ENCODE assay signal across 1 cellular context in the genomic region with DNA sequence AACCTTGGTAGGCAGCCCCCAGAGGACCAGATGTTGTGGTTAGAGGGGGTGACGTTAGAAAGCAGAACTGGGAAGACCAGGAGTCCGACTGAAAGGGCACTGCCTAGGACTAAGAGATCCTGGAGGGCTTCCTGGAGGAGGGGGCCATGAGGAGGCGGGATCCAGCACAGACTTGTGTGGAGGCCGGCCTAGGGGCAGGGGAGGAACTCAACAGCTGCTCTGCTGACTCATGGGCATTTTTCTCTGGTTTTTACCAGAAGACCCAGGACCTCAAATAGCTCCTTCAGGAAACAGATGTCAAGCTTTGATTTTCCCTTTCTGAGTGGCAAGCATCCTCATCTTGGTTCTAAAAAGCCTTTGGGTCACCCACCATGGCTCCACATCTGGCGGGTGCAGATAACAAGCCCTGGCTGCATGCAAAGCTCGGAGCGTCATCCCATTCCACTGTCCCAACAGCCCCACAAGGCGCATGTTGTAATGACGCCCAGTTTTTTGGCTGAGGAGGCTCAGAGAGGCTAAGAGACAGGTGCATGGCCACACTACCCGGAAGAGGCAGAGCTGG.
TF ChIP-seq lines count a peak whose summit lies in the region.

No MANE protein-coding gene starts in this region.

TF ChIP-seq in K562, 482 proteins besides CTCF, POLR2A, EP300 and RAD21 (continued from another document and continues in another):
- TF ChIP-seq, protein P1, sequence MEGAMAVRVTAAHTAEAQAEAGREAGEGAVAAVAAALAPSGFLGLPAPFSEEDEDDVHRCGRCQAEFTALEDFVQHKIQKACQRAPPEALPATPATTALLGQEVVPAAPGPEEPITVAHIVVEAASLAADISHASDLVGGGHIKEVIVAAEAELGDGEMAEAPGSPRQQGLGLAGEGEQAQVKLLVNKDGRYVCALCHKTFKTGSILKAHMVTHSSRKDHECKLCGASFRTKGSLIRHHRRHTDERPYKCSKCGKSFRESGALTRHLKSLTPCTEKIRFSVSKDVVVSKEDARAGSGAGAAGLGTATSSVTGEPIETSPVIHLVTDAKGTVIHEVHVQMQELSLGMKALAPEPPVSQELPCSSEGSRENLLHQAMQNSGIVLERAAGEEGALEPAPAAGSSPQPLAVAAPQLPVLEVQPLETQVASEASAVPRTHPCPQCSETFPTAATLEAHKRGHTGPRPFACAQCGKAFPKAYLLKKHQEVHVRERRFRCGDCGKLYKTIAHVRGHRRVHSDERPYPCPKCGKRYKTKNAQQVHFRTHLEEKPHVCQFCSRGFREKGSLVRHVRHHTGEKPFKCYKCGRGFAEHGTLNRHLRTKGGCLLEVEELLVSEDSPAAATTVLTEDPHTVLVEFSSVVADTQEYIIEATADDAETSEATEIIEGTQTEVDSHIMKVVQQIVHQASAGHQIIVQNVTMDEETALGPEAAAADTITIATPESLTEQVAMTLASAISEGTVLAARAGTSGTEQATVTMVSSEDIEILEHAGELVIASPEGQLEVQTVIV (CRISPR knock-in tag; IDR thresholded peaks at IDR 0.05; ENCODE audit: borderline replicate concordance): no peak
- TF ChIP-seq NR4A1 (CRISPR knock-in tag; IDR thresholded peaks at IDR 0.05) (no peak), NR4A1 (tag; IDR thresholded peaks at IDR 0.05) (no peak), RUNX1 (IDR thresholded peaks at IDR 0.05; ENCODE audit: low read depth) (no peak), TAF15 (IDR thresholded peaks at IDR 0.05; ENCODE audit: low read depth, low read length) (no peak), ZNF717 (CRISPR knock-in tag; IDR thresholded peaks at IDR 0.05) (no peak), IRF2 (CRISPR knock-in tag; IDR thresholded peaks at IDR 0.05) (no peak), PRDM10 (IDR thresholded peaks at IDR 0.05; ENCODE audit: partially characterized antibody) (no peak), ZNF830 (CRISPR knock-in tag; IDR thresholded peaks at IDR 0.05) (no peak), ZNF707 (CRISPR knock-in tag; conservative IDR thresholded peaks at IDR 0.05) (no peak), CEBPZ (IDR thresholded peaks at IDR 0.05; ENCODE audit: borderline replicate concordance, low read depth, low read length) (no peak), KLF6 (CRISPR knock-in tag; IDR thresholded peaks at IDR 0.05; ENCODE audit: borderline replicate concordance) (no peak), DNMT1 (IDR thresholded peaks at IDR 0.05) (no peak), ZBTB26 (CRISPR knock-in tag; IDR thresholded peaks at IDR 0.05) (no peak), GATA2 (CRISPR knock-in tag; IDR thresholded peaks at IDR 0.05) (peak; percentile 53; the same call in 1 of the 2 replicates), STAT5A (IDR thresholded peaks at IDR 0.05; ENCODE audit: borderline replicate concordance, low read length) (peak; percentile 72), BRCA1 (IDR thresholded peaks at IDR 0.05) (no peak), BRCA1 (CRISPR knock-in tag; IDR thresholded peaks at IDR 0.05) (no peak), MNT (conservative IDR thresholded peaks at IDR 0.05) (peak in 1 of 2 experiments; percentile 47; a peak in 1 of 4 replicates), MTA2 (IDR thresholded peaks at IDR 0.05; ENCODE audit: low read depth) (peak; percentile 78), FOXJ2 (tag; IDR thresholded peaks at IDR 0.05) (no peak), RBM39 (optimal IDR thresholded peaks at IDR 0.05; ENCODE audit: low read depth, low read length) (no peak), HSF4 (CRISPR knock-in tag; IDR thresholded peaks at IDR 0.05; ENCODE audit: borderline replicate concordance) (no peak), AFF1 (IDR thresholded peaks at IDR 0.05; ENCODE audit: low read depth in 1 of 2, partially characterized antibody in 2 of 2) (peak in 1 of 2 experiments; percentile 62), CHD2 (IDR thresholded peaks at IDR 0.05; ENCODE audit: low read depth, low read length) (no peak), EHMT2 (IDR thresholded peaks at IDR 0.05) (no peak)
- TF ChIP-seq, protein P2, sequence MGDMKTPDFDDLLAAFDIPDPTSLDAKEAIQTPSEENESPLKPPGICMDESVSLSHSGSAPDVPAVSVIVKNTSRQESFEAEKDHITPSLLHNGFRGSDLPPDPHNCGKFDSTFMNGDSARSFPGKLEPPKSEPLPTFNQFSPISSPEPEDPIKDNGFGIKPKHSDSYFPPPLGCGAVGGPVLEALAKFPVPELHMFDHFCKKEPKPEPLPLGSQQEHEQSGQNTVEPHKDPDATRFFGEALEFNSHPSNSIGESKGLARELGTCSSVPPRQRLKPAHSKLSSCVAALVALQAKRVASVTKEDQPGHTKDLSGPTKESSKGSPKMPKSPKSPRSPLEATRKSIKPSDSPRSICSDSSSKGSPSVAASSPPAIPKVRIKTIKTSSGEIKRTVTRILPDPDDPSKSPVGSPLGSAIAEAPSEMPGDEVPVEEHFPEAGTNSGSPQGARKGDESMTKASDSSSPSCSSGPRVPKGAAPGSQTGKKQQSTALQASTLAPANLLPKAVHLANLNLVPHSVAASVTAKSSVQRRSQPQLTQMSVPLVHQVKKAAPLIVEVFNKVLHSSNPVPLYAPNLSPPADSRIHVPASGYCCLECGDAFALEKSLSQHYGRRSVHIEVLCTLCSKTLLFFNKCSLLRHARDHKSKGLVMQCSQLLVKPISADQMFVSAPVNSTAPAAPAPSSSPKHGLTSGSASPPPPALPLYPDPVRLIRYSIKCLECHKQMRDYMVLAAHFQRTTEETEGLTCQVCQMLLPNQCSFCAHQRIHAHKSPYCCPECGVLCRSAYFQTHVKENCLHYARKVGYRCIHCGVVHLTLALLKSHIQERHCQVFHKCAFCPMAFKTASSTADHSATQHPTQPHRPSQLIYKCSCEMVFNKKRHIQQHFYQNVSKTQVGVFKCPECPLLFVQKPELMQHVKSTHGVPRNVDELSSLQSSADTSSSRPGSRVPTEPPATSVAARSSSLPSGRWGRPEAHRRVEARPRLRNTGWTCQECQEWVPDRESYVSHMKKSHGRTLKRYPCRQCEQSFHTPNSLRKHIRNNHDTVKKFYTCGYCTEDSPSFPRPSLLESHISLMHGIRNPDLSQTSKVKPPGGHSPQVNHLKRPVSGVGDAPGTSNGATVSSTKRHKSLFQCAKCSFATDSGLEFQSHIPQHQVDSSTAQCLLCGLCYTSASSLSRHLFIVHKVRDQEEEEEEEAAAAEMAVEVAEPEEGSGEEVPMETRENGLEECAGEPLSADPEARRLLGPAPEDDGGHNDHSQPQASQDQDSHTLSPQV (IDR thresholded peaks at IDR 0.05): no peak
- TF ChIP-seq, protein P3, sequence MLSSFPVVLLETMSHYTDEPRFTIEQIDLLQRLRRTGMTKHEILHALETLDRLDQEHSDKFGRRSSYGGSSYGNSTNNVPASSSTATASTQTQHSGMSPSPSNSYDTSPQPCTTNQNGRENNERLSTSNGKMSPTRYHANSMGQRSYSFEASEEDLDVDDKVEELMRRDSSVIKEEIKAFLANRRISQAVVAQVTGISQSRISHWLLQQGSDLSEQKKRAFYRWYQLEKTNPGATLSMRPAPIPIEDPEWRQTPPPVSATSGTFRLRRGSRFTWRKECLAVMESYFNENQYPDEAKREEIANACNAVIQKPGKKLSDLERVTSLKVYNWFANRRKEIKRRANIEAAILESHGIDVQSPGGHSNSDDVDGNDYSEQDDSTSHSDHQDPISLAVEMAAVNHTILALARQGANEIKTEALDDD (IDR thresholded peaks at IDR 0.05): no peak
- TF ChIP-seq, protein P4, sequence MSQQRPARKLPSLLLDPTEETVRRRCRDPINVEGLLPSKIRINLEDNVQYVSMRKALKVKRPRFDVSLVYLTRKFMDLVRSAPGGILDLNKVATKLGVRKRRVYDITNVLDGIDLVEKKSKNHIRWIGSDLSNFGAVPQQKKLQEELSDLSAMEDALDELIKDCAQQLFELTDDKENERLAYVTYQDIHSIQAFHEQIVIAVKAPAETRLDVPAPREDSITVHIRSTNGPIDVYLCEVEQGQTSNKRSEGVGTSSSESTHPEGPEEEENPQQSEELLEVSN (IDR thresholded peaks at IDR 0.05; ENCODE audit: borderline replicate concordance in 1 of 2, extremely low read depth in 1 of 2, insufficient read depth in 1 of 2, insufficient read length in 1 of 2, low read depth in 1 of 2, low read length in 1 of 2, poor library complexity in 1 of 2, severe bottlenecking in 1 of 2): peak in 1 of 2 experiments; percentile 45
